2 cellular contexts compared by ENCODE assay signal in the genomic region with DNA sequence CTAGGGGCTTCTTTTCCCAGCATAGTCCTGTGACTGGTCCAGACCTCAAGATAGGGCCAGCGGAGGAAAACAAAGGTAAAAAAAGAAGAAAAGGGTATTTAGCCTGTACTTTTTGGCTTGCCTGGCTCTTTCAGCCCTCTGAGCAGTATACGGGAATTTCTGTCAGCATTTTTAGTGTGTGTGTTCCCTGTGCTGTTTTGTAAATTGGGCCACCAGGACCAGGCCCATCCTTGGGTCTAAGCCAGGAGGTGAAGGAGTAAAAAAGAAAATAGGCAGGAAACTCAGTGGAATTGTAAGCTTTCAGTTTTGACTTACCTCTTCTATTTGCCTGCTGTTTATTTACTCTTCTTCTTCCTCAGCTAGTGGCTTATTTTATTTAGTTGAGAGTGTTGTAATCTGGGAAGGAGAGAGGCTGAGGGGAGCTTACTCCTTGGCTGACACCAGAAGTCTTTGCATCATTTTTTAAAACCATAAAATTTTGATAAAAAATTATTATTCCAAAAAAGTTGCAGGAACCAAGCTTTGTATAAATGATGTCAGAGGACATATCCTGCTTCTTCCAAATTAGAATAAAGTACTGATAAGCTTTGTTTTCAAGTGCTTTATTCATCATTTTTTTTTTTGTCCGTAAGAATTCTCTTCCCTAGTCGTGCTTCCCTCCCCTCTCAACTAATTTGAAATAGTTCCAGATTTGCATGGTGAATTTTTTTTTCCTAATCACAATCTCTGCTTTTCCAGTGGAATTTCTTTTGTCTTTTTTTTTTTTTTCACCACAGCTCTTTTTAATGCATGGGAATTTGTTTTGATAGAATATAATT.
TF ChIP-seq lines count a peak whose summit lies in the region.

No MANE protein-coding gene starts in this region.

TF ChIP-seq in HEK293, 187 proteins besides CTCF, POLR2A, EP300 and RAD21 (continued from another document):
- TF ChIP-seq ZNF513 (tag by site-specific recombination; IDR thresholded peaks at IDR 0.05), result peak; percentile 49
- no peak for TF ChIP-seq FEZF1 (tag by site-specific recombination; IDR thresholded peaks at IDR 0.05)
TF ChIP-seq in HEK293: peak in this region for 1.

TF ChIP-seq in liver, 16 proteins besides CTCF, POLR2A, EP300 and RAD21 (continued from another document):
- TF ChIP-seq, protein P1, sequence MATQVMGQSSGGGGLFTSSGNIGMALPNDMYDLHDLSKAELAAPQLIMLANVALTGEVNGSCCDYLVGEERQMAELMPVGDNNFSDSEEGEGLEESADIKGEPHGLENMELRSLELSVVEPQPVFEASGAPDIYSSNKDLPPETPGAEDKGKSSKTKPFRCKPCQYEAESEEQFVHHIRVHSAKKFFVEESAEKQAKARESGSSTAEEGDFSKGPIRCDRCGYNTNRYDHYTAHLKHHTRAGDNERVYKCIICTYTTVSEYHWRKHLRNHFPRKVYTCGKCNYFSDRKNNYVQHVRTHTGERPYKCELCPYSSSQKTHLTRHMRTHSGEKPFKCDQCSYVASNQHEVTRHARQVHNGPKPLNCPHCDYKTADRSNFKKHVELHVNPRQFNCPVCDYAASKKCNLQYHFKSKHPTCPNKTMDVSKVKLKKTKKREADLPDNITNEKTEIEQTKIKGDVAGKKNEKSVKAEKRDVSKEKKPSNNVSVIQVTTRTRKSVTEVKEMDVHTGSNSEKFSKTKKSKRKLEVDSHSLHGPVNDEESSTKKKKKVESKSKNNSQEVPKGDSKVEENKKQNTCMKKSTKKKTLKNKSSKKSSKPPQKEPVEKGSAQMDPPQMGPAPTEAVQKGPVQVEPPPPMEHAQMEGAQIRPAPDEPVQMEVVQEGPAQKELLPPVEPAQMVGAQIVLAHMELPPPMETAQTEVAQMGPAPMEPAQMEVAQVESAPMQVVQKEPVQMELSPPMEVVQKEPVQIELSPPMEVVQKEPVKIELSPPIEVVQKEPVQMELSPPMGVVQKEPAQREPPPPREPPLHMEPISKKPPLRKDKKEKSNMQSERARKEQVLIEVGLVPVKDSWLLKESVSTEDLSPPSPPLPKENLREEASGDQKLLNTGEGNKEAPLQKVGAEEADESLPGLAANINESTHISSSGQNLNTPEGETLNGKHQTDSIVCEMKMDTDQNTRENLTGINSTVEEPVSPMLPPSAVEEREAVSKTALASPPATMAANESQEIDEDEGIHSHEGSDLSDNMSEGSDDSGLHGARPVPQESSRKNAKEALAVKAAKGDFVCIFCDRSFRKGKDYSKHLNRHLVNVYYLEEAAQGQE (IDR thresholded peaks at IDR 0.05), result no peak
- TF ChIP-seq NR2F2 (IDR thresholded peaks at IDR 0.05), result no peak
- TF ChIP-seq HNF4G (IDR thresholded peaks at IDR 0.05), result no peak
- TF ChIP-seq TAF1 (conservative IDR thresholded peaks at IDR 0.05), result no peak
- peak; percentile 24 for TF ChIP-seq SP1 (IDR thresholded peaks at IDR 0.05)
- TF ChIP-seq, protein P2, sequence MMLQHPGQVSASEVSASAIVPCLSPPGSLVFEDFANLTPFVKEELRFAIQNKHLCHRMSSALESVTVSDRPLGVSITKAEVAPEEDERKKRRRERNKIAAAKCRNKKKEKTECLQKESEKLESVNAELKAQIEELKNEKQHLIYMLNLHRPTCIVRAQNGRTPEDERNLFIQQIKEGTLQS (IDR thresholded peaks at IDR 0.05), result no peak
- peak in 1 of 2 donors; percentile 9 for TF ChIP-seq RXRA (IDR thresholded peaks at IDR 0.05)
- TF ChIP-seq JUND (IDR thresholded peaks at IDR 0.05), result no peak
- TF ChIP-seq HNF4A (conservative IDR thresholded peaks at IDR 0.05), result peak in 1 of 2 donors; percentile 17
